1 cellular context compared by ENCODE assay signal in genomic region chrX:41921492-41922124, GRCh38.
TF ChIP-seq lines count a peak whose summit lies in the region.

No MANE protein-coding gene starts in this region.

TF ChIP-seq in HepG2, 621 proteins besides CTCF, POLR2A, EP300 and RAD21 (continued from another document):
- TF ChIP-seq, protein P1, sequence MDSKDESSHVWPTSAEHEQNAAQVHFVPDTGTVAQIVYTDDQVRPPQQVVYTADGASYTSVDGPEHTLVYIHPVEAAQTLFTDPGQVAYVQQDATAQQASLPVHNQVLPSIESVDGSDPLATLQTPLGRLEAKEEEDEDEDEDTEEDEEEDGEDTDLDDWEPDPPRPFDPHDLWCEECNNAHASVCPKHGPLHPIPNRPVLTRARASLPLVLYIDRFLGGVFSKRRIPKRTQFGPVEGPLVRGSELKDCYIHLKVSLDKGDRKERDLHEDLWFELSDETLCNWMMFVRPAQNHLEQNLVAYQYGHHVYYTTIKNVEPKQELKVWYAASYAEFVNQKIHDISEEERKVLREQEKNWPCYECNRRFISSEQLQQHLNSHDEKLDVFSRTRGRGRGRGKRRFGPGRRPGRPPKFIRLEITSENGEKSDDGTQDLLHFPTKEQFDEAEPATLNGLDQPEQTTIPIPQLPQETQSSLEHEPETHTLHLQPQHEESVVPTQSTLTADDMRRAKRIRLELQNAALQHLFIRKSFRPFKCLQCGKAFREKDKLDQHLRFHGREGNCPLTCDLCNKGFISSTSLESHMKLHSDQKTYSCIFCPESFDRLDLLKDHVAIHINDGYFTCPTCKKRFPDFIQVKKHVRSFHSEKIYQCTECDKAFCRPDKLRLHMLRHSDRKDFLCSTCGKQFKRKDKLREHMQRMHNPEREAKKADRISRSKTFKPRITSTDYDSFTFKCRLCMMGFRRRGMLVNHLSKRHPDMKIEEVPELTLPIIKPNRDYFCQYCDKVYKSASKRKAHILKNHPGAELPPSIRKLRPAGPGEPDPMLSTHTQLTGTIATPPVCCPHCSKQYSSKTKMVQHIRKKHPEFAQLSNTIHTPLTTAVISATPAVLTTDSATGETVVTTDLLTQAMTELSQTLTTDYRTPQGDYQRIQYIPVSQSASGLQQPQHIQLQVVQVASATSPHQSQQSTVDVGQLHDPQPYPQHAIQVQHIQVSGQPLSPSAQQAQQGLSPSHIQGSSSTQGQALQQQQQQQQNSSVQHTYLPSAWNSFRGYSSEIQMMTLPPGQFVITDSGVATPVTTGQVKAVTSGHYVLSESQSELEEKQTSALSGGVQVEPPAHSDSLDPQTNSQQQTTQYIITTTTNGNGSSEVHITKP (CRISPR knock-in tag; IDR thresholded peaks at IDR 0.05; ENCODE audit: low read depth): no peak
- TF ChIP-seq FOXK2 (IDR thresholded peaks at IDR 0.05): no peak
- no peak for TF ChIP-seq ZNF790 (CRISPR knock-in tag; IDR thresholded peaks at IDR 0.05; ENCODE audit: borderline replicate concordance)
- TF ChIP-seq HNRNPK (IDR thresholded peaks at IDR 0.05; ENCODE audit: low read depth, low read length, poor library complexity, severe bottlenecking): no peak
- no peak for TF ChIP-seq HOXD1 (CRISPR knock-in tag; IDR thresholded peaks at IDR 0.05)
- no peak for TF ChIP-seq ZNF674 (CRISPR knock-in tag; IDR thresholded peaks at IDR 0.05; ENCODE audit: low read depth)
- TF ChIP-seq ZNF615 (CRISPR knock-in tag; IDR thresholded peaks at IDR 0.05; ENCODE audit: borderline replicate concordance): no peak
- TF ChIP-seq, protein P2, sequence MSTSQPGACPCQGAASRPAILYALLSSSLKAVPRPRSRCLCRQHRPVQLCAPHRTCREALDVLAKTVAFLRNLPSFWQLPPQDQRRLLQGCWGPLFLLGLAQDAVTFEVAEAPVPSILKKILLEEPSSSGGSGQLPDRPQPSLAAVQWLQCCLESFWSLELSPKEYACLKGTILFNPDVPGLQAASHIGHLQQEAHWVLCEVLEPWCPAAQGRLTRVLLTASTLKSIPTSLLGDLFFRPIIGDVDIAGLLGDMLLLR (CRISPR knock-in tag; IDR thresholded peaks at IDR 0.05): no peak
